In genomic region chr16:58111331-58111627, GRCh38 we compare ENCODE assay signal across 3 cellular contexts.
A peak's percentile ranks its signal among the peaks of the same experiment; 100 is the strongest.
TF ChIP-seq lines count a peak whose summit lies in the region.

No MANE protein-coding gene starts in this region.

TF ChIP-seq in SK-N-SH, 30 proteins besides CTCF, POLR2A, EP300 and RAD21:
- TF ChIP-seq FOSL2 (IDR thresholded peaks at IDR 0.05; ENCODE audit: borderline replicate concordance, low read depth) (no peak), SMC3 (IDR thresholded peaks at IDR 0.05; ENCODE audit: low read depth, low read length) (no peak), RFX5 (IDR thresholded peaks at IDR 0.05; ENCODE audit: low read length) (no peak), IRF3 (IDR thresholded peaks at IDR 0.05; ENCODE audit: low read depth, low read length) (no peak)

TF ChIP-seq in K562, 482 proteins besides CTCF, POLR2A, EP300 and RAD21:
- TF ChIP-seq CBX8 (IDR thresholded peaks at IDR 0.05; ENCODE audit: borderline replicate concordance, extremely low read depth, low read depth, low read length, poor library complexity, severe bottlenecking) (no peak), PRDM10 (IDR thresholded peaks at IDR 0.05; ENCODE audit: partially characterized antibody) (peak; percentile 32)

TF ChIP-seq in HepG2, 621 proteins besides CTCF, POLR2A, EP300 and RAD21:
- TF ChIP-seq RBM22 (optimal IDR thresholded peaks at IDR 0.05; ENCODE audit: low read length) (peak; percentile 63), CAMTA2 (CRISPR knock-in tag; IDR thresholded peaks at IDR 0.05; ENCODE audit: borderline replicate concordance) (no peak), NFKBIZ (CRISPR knock-in tag; IDR thresholded peaks at IDR 0.05) (no peak)
TF ChIP-seq in HepG2: peak in this region for 1.
